In the genomic region with DNA sequence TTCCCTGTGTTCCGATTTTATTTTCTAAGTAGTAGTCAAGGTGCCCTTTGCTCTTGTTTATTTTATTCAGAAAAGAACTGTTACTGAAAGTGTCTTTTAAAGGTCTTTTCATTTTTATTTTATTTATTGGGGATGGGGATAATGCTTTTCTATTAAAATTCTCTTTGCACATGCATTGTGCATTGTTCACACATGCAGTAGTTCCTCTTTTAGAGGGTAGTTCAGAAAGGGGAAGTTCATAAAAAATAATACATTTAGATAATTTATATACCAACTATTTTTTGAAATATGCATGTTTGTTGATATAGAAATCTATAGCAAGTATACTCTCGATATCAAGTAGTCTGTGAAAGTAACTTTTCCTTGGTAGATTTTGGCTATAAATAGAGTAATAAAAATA, we compare ENCODE assay signal across 17 cellular contexts. TPM values are rescaled to one million over a fixed set of nuclear protein-coding genes. Genes with fewer than 3 reads are reported as not detected.
A peak's percentile ranks its signal among the peaks of the same experiment; 100 is the strongest.
DNase-seq lines count a peak whose midpoint lies in the region; ATAC-seq and TF ChIP-seq lines count a peak whose summit lies in the region.
"Had no signal": no experiment of that assay in that cellular context is flagged by ENCODE, and none has a peak within 500 bp of the region (broad histone marks: within the 10 kb centered on the region; RNA-seq: fewer than 3 reads in every experiment).

No MANE protein-coding gene starts in this region.

- peaks cover 2% of the 10 kb centered on the region for H3K36me3 Mint-ChIP-seq in memory B cell
- H3K36me3 Mint-ChIP-seq: CD4-positive, alpha-beta memory T cell had no signal

- H2BK120ac ChIP-seq in trophoblast cell (ENCODE audit: insufficient read depth, low read length, poor library complexity) = no peak overlapping the region

- no peak overlapping the region for H2AK5ac ChIP-seq in trophoblast cell (ENCODE audit: low read length)

- TF ChIP-seq POLR2A in NB4 (IDR thresholded peaks at IDR 0.05; ENCODE audit: extremely low read depth, insufficient read length) = no peak

- no peak overlapping the region for H3K27ac ChIP-seq in trophoblast cell (ENCODE audit: low read depth, low read length)
- H3K27ac ChIP-seq: SK-N-MC had no signal

- H3K79me2 ChIP-seq in trophoblast cell (ENCODE audit: control insufficient read depth, insufficient read depth, low read length, poor library complexity) = no peaks in the 10 kb centered on the region

- H3K14ac ChIP-seq in trophoblast cell (ENCODE audit: low read length) = no peak overlapping the region

- H3K18ac ChIP-seq in trophoblast cell (ENCODE audit: low read length) = no peak overlapping the region

- H4K12ac ChIP-seq in trophoblast cell (ENCODE audit: low read depth, low read length) = no peak overlapping the region

- no CpG with 5 or more reads among the region's 2 CpGs for WGBS in trophoblast cell (ENCODE audit: extremely low coverage, insufficient coverage, insufficient read length)

- DNase-seq in GF-D8 (lab: John Stamatoyannopoulos, UW) (peak; percentile 21), NB4 (ENCODE audit: low read depth) (peak; percentile 33), SKM-1 treated with dmso at 0.1 percent for 144 hours (lab: John Stamatoyannopoulos, UW; ENCODE audit: unreplicated experiment) (peak; percentile 34), memory B cell (ENCODE audit: low spot score in 2 of 2) (no peak), NCI-H1092 treated with DMSO at 0.1 percent for 48 hours (lab: John Stamatoyannopoulos, UW) (no peak), trophoblast cell (no peak)
- DNase-seq: BE2C; Calu3; CD4-positive, alpha-beta memory T cell; H9; NCI-H1105 treated with DMSO at 0.1 percent for 48 hours; NCI-H187; NCI-H526 treated with DMSO at 0.1 percent for 48 hours had no signal

- H3K9ac ChIP-seq in trophoblast cell (ENCODE audit: low read length) = no peak overlapping the region

- peaks cover 22% of the 10 kb centered on the region for H3K4me1 Mint-ChIP-seq in memory B cell

- no peak for TF ChIP-seq CTCF in NB4 (IDR thresholded peaks at IDR 0.05; ENCODE audit: low read depth, low read length)

- H4K91ac ChIP-seq in trophoblast cell (ENCODE audit: low read depth, low read length) = no peak overlapping the region

- no peak overlapping the region for H3K4me2 ChIP-seq in trophoblast cell (ENCODE audit: low read length)

- H4K8ac ChIP-seq in trophoblast cell (ENCODE audit: low read depth, low read length) = no peak overlapping the region

- no peak overlapping the region for H3K4me3 Mint-ChIP-seq in memory B cell
- H3K4me3 Mint-ChIP-seq: CD4-positive, alpha-beta memory T cell; H9; T-helper 1 cell treated with Interleukin-12 subunit alpha and Interleukin-12 subunit beta and Interleukin-4 antibody, amounts not matched to agents 30 μg/mL and 1 μg/mL, for 36 hours had no signal

- no peaks in the 10 kb centered on the region for H3K79me1 ChIP-seq in trophoblast cell (ENCODE audit: low read length)

- peaks cover 6 to 7% of the 10 kb centered on the region in 2 experiments for H3K4me1 ChIP-seq in trophoblast cell (ENCODE audit: control insufficient read depth in 1 of 2, insufficient read depth in 2 of 2, low read length in 2 of 2)

- peaks cover 3% of the 10 kb centered on the region for H3K9me3 Mint-ChIP-seq in memory B cell
- H3K9me3 Mint-ChIP-seq: T-helper 1 cell treated with Interleukin-12 subunit alpha and Interleukin-12 subunit beta and Interleukin-4 antibody, amounts not matched to agents 30 μg/mL and 1 μg/mL, for 36 hours had no signal

- no peak overlapping the region for H3K4ac ChIP-seq in trophoblast cell (ENCODE audit: low read depth, low read length)

- ATAC-seq in memory B cell (ENCODE audit: low read depth) (peak; percentile 19), HG03439 (IDR thresholded peaks at IDR 0.05; ENCODE audit: unreplicated experiment) (no peak)
- ATAC-seq: Panc1 had no signal

- H2BK12ac ChIP-seq in trophoblast cell (ENCODE audit: low read length) = no peak overlapping the region

- H3K27me3 Mint-ChIP-seq in memory B cell = peaks cover 1% of the 10 kb centered on the region

- peaks cover 15% of the 10 kb centered on the region for H3K27me3 ChIP-seq in trophoblast cell (ENCODE audit: insufficient read depth, low read length)
- H3K27me3 ChIP-seq: BE2C had no signal

- H3K23ac ChIP-seq in trophoblast cell (ENCODE audit: low read length) = no peak overlapping the region

- H2BK5ac ChIP-seq in trophoblast cell (ENCODE audit: low read depth, low read length, poor library complexity) = no peak overlapping the region

- no peak overlapping the region for H2AFZ ChIP-seq in trophoblast cell (ENCODE audit: insufficient read depth, low read length, poor library complexity)

- H3K9me3 ChIP-seq in trophoblast cell (ENCODE audit: insufficient read depth, low read depth, low read length) = peaks cover 2% of the 10 kb centered on the region
- H3K9me3 ChIP-seq: BE2C had no signal

- H3K36me3 ChIP-seq in trophoblast cell (ENCODE audit: control insufficient read depth in 1 of 2, insufficient read depth in 2 of 2, low read length in 2 of 2) = no peaks in the 10 kb centered on the region
- H3K36me3 ChIP-seq: BE2C had no signal

- H3K4me3 ChIP-seq in NB4 (ENCODE audit: low read depth, low read length) (no peak overlapping the region), trophoblast cell (ENCODE audit: low read depth, low read length) (no peak overlapping the region)
- H3K4me3 ChIP-seq: SK-N-MC had no signal

- H3K27ac Mint-ChIP-seq in memory B cell = no peak overlapping the region
- H3K27ac Mint-ChIP-seq: CD4-positive, alpha-beta memory T cell; H9; T-helper 1 cell treated with Interleukin-12 subunit alpha and Interleukin-12 subunit beta and Interleukin-4 antibody, amounts not matched to agents 30 μg/mL and 1 μg/mL, for 36 hours had no signal

RNA-seq across cellular contexts. Expression of a gene that starts 3.5 kb away (rescaled TPM):
- polyA plus RNA-seq in trophoblast cell (2013) = 1.4 and 1.5 TPM in 2 replicates
- polyA plus RNA-seq: CD4-positive, alpha-beta memory T cell had no signal

RNA-seq across cellular contexts. Expression of a gene that starts 54.4 kb away (rescaled TPM):
- 6.9 and 9.0 TPM in 2 replicates for polyA plus RNA-seq in trophoblast cell (2013)

Comparison
In these comparisons a context has a peak if more than half of its experiments do, and no peak if none do; other contexts are left out.
1. DNase-seq: peak in GF-D8 (single experiment), NB4 (single experiment) and SKM-1 treated with dmso at 0.1 percent for 144 hours (single experiment); none in memory B cell (0 of 2), NCI-H1092 treated with DMSO at 0.1 percent for 48 hours (single experiment) and trophoblast cell (0 of 2).